In genomic region chr1:68703921-68704354, GRCh38 we compare ENCODE assay signal across 25 cellular contexts.
"Had no signal": no experiment of that assay in that cellular context is flagged by ENCODE, and none has a peak within 500 bp of the region (broad histone marks: within the 10 kb centered on the region; RNA-seq: fewer than 3 reads in every experiment).

No MANE protein-coding gene starts in this region.

- H3K27ac ChIP-seq: body of pancreas, gastroesophageal sphincter, heart left ventricle, lower lobe of right lung, neutrophil, pancreas, sigmoid colon, thoracic aorta, upper lobe of left lung had no signal

- DNase-seq: activated CD4-positive, alpha-beta T cell treated with anti-CD3 and anti-CD28 coated beads, Interleukin-2, amount 10 ng/mL, durations not matched to agents 7 days and 5 days; activated CD8-positive, alpha-beta T cell treated with anti-CD3 and anti-CD28 coated beads, Interleukin-2, amount 10 ng/mL, durations not matched to agents 7 days and 5 days; activated naive CD4-positive, alpha-beta T cell treated with Interleukin-2 at 50 U/mL for 16 hours; activated naive CD8-positive, alpha-beta T cell treated with anti-CD3 and anti-CD28 coated beads, Interleukin-2, amount 10 ng/mL, durations not matched to agents 7 days and 5 days; activated T-cell treated with anti-CD3 and anti-CD28 coated beads, Interleukin-2, amount 50 U/mL, for 24 hours; body of pancreas; caudate nucleus; dorsolateral prefrontal cortex; endodermal cell; heart left ventricle; left cardiac atrium; lower lobe of right lung; pancreas; sigmoid colon; stimulated activated CD4-positive, alpha-beta T cell treated with anti-CD3 and anti-CD28 coated beads, Interleukin-4, amount 100 ng/mL, for 24 hours; T-helper 1 cell; T-helper 9 cell; upper lobe of left lung had no signal

- H3K36me3 ChIP-seq: gastroesophageal sphincter, heart left ventricle, lower lobe of right lung, neutrophil, pancreas, sigmoid colon, thoracic aorta, upper lobe of left lung had no signal

- H3K4me1 ChIP-seq: gastroesophageal sphincter, lower lobe of right lung, pancreas, upper lobe of left lung had no signal

- FAIRE-seq: colon, pancreas had no signal

- H3K4me3 ChIP-seq: body of pancreas, dorsolateral prefrontal cortex, gastroesophageal sphincter, heart left ventricle, lower lobe of right lung, pancreas, sigmoid colon, thoracic aorta, upper lobe of left lung had no signal

- H3K9me3 ChIP-seq: lower lobe of right lung, neutrophil, pancreas, sigmoid colon, thoracic aorta had no signal

- ATAC-seq: activated CD4-positive, CD25-positive, alpha-beta regulatory T cell treated with anti-CD3 and anti-CD28 coated beads, Interleukin-2, amount 50 U/mL, for 24 hours; activated CD8-positive, alpha-beta T cell treated with anti-CD3 and anti-CD28 coated beads, Interleukin-2, amount 10 ng/mL, durations not matched to agents 7 days and 5 days; body of pancreas; gastroesophageal sphincter; heart left ventricle; left cardiac atrium; lower lobe of right lung; natural killer cell treated with Interleukin-12 subunit alpha and Interleukin-12 subunit beta and Interleukin-15 and Interleukin-18, amount 100 ng/mL, for 72 hours; pancreas; stimulated activated effector memory CD8-positive, alpha-beta T cell treated with anti-CD3 and anti-CD28 coated beads, Interleukin-12 subunit alpha, Interleukin-12 subunit beta, amount 100 ng/mL, for 72 hours had no signal

- H3K27me3 ChIP-seq: body of pancreas, dorsolateral prefrontal cortex, gastroesophageal sphincter, heart left ventricle, neutrophil, pancreas, sigmoid colon, upper lobe of left lung had no signal
